Comparison of ENCODE assay signal across 8 cellular contexts in the genomic region with DNA sequence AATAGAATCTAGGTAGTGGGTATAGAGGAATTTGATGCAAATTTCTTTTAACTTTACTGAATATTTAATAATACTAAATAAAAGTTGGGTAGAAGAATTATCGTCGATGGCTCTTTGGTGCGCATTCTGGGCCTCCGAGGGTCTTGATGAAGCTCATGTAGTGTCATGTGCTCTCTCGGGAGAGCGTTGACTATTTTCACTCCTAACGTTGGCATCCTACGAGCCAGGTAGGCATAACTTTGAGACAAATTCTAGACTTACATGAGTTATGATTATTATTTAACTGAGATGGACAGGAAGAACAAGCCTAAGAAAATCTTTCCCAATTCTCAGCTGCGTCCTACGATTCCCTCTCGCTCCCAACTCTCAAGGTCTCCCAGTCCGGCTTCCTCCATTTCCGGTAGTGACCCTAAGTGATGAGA. TPM values are rescaled to one million over a fixed set of nuclear protein-coding genes. Genes with fewer than 3 reads are reported as not detected.
DNase-seq lines count a peak whose midpoint lies in the region; ATAC-seq, FAIRE-seq and TF ChIP-seq lines count a peak whose summit lies in the region.

No MANE protein-coding gene starts in this region.

- no peak for TF ChIP-seq EP300 in GM12878 (IDR thresholded peaks at IDR 0.05; ENCODE audit: borderline replicate concordance in 1 of 2, control insufficient read depth in 1 of 2, low read depth in 2 of 2, low read length in 2 of 2)

- H3K79me2 ChIP-seq in GM12878 (ENCODE audit: control insufficient read depth, insufficient read depth, low read length), result peaks cover 17% of the 10 kb centered on the region

- no peak for DNase-seq in activated T-cell treated with anti-CD3 and anti-CD28 coated beads, Interleukin-2, amount 50 U/mL, for 24 hours
- DNase-seq in activated T-cell treated with anti-CD3 and anti-CD28 coated beads, Interleukin-2, amount 50 U/mL, for 1 hour, result no peak
- DNase-seq in GM12878 (ENCODE audit: low read depth, low spot score) (no peak), lower leg skin (ENCODE audit: low spot score in 2 of 2) (no peak), thyroid gland (peak in 1 of 2 donors; percentile 3), dermis blood vessel endothelial cell (no peak)

- H3K36me3 Mint-ChIP-seq in activated T-cell treated with anti-CD3 and anti-CD28 coated beads, Interleukin-2, amount 50 U/mL, for 24 hours (ENCODE audit: low read depth), result peaks cover 8% of the 10 kb centered on the region

- intact Hi-C loops in GM12878 (cut with micrococcal nuclease; ENCODE audit: unreplicated experiment), result loop anchor here (1.0 kb wide), 1 partner anchor 78 kb away; no protein-coding TSS in a partner anchor
- intact Hi-C loops in lower leg skin (cut with DNase I; ENCODE audit: low total_unique reads), result no loop called here
- intact Hi-C loops in thyroid gland (cut with DNase I), result loop anchor here (5.0 kb wide), 1 partner anchor 47 kb away; no protein-coding TSS in a partner anchor

- H3K4me3 ChIP-seq in GM12878 (peak overlapping the region; percentile 81), lower leg skin (ENCODE audit: low read depth, poor library complexity, severe bottlenecking) (peak overlapping the region; percentile 62), thyroid gland (replicated peaks in 1 of 3) (peak overlapping the region; percentile 51 to 63 (median 56))

- SMC1A ChIA-PET in GM12878 (lab: Charles Lee; ENCODE audit: uncharacterized antibody, unreplicated experiment), result interaction anchor here (0.8 to 1.9 kb wide), 4 partner anchors 26 to 158 kb away, joined by 3 to 6 read pairs (median 3); no protein-coding TSS in a partner anchor

- no peak overlapping the region for H3K27ac ChIP-seq in GM12878 (ENCODE audit: control insufficient read depth, insufficient read depth)
- peak overlapping the region; percentile 52 to 69 (median 54) for H3K27ac ChIP-seq in thyroid gland

- no peak for TF ChIP-seq RAD21 in GM12878 (IDR thresholded peaks at IDR 0.05; ENCODE audit: insufficient read depth, low read depth, low read length)

- H3K9me3 ChIP-seq in GM12878 (replicated peaks; ENCODE audit: control insufficient read depth, insufficient read depth, low read length) (no peaks in the 10 kb centered on the region), thyroid gland (no peaks in the 10 kb centered on the region)

- POLR2A ChIA-PET in GM12878 (lab: Charles Lee), result interaction anchor here (0.7 to 1.3 kb wide), 2 partner anchors 9 to 468 kb away, joined by 3 to 6 read pairs; no protein-coding TSS in a partner anchor

- no TSS peak for BruUV-seq in GM12878 (replicated peaks; lab: Mats Ljungman, UMichigan)

- no peak for FAIRE-seq in GM12878 (lab: Jason Lieb, UNC)

- peaks cover 43% of the 10 kb centered on the region for H3K4me1 Mint-ChIP-seq in activated T-cell treated with anti-CD3 and anti-CD28 coated beads, Interleukin-2, amount 50 U/mL, for 24 hours (ENCODE audit: low read depth)

- H2AFZ ChIP-seq in GM12878 (ENCODE audit: control insufficient read depth, low read depth, low read length), result peak overlapping the region; percentile 88

- H4K20me1 ChIP-seq in GM12878 (ENCODE audit: control insufficient read depth, insufficient read depth), result no peaks in the 10 kb centered on the region

- peak overlapping the region; percentile 79 for H3K4me2 ChIP-seq in GM12878 (ENCODE audit: control insufficient read depth, insufficient read depth)

- H3K4me3 Mint-ChIP-seq in activated T-cell treated with anti-CD3 and anti-CD28 coated beads, Interleukin-2, amount 50 U/mL, for 24 hours, result peak overlapping the region; percentile 85

- no peaks in the 10 kb centered on the region for H3K9me3 Mint-ChIP-seq in activated T-cell treated with anti-CD3 and anti-CD28 coated beads, Interleukin-2, amount 50 U/mL, for 24 hours

- WGBS in GM12878 (ENCODE audit: insufficient coverage, insufficient replicate concordance, low lambda C conversion rate, missing lambda C conversion rate), result 46% methylated on average over 13 of the region's 13 CpGs
- WGBS in lower leg skin, 2 donors, result 4 to 5% methylated on average over 13 of the region's 13 CpGs
- 7 to 10% methylated on average over 13 of the region's 13 CpGs for WGBS in thyroid gland, 2 donors

- ATAC-seq in GM12878, result no peak
- ATAC-seq in esophagus mucosa, result no peak
- no peak for ATAC-seq in GM19351 (IDR thresholded peaks at IDR 0.05; ENCODE audit: unreplicated experiment)

- no peak for TF ChIP-seq POLR2A in GM12878 (IDR thresholded peaks at IDR 0.05; ENCODE audit: low read depth, low read length)
- no peak for TF ChIP-seq POLR2A in lower leg skin (IDR thresholded peaks at IDR 0.05)
- no peak for TF ChIP-seq POLR2A in thyroid gland (IDR thresholded peaks at IDR 0.05)

- CTCF ChIA-PET in GM12878 (lab: Yijun Ruan, JAX), result interaction anchor here (0.9 to 1.7 kb wide), 3 partner anchors 12 to 78 kb away, joined by 3 to 4 read pairs (median 3); no protein-coding TSS in a partner anchor

- in situ Hi-C loops in GM12878 (cut with MboI), result no loop called here

- no peak overlapping the region for H3K9ac ChIP-seq in GM12878 (ENCODE audit: control insufficient read depth, insufficient read depth, low read length)

- H3K27ac Mint-ChIP-seq in activated T-cell treated with anti-CD3 and anti-CD28 coated beads, Interleukin-2, amount 50 U/mL, for 24 hours, result peak overlapping the region; percentile 75

- no peak for TF ChIP-seq CTCF in GM12878 (IDR thresholded peaks at IDR 0.05 in 2 of 3, conservative IDR thresholded peaks at IDR 0.05 in 1 of 3; ENCODE audit: control insufficient read depth in 2 of 3, extremely low read depth in 1 of 3, insufficient read depth in 1 of 3, low read depth in 3 of 3, low read length in 3 of 3)
- TF ChIP-seq CTCF in lower leg skin (IDR thresholded peaks at IDR 0.05), result no peak
- TF ChIP-seq CTCF in thyroid gland (IDR thresholded peaks at IDR 0.05), result no peak

- peaks cover 9% of the 10 kb centered on the region for H3K27me3 Mint-ChIP-seq in activated T-cell treated with anti-CD3 and anti-CD28 coated beads, Interleukin-2, amount 50 U/mL, for 24 hours

- H3K36me3 ChIP-seq in GM12878 (ENCODE audit: control insufficient read depth in 2 of 2, insufficient read depth in 2 of 2, low read length in 1 of 2), result no peaks in the 10 kb centered on the region
- no peaks in the 10 kb centered on the region for H3K36me3 ChIP-seq in thyroid gland

- RAD21 ChIA-PET in GM12878 (lab: Charles Lee; ENCODE audit: unreplicated experiment), result interaction anchor here (0.8 to 1.1 kb wide), 2 partner anchors 9 to 29 kb away, joined by 3 to 5 read pairs; no protein-coding TSS in a partner anchor

- H3K27me3 ChIP-seq in GM12878 (replicated peaks in 1 of 2; ENCODE audit: control insufficient read depth in 2 of 2, insufficient read depth in 2 of 2, low read length in 1 of 2) (no peaks in the 10 kb centered on the region; a peak in 3 of 4 replicates), thyroid gland (no peaks in the 10 kb centered on the region)

- H3K4me1 ChIP-seq in GM12878 (ENCODE audit: control insufficient read depth, insufficient read depth, low read length) (peaks cover 3% of the 10 kb centered on the region; the same call in 1 of the 2 replicates), thyroid gland (peaks cover 14 to 17% of the 10 kb centered on the region in 2 donors)

RNA-seq across cellular contexts. Expression of gene PCAT6, which starts 0.6 kb away (rescaled TPM):
- total RNA-seq in GM12878 (2013; cell fraction: nucleolus; rRNA removed), result 1.6 TPM in 1 of 2 replicates, not detected in the other
- total RNA-seq in GM12878 (2014; rRNA removed), result not detected in 2 replicates
- total RNA-seq in GM12878 (2014; rRNA removed; fragmentation: Illumina TruSeq; extraction: Trizol), result not detected in 2 replicates
- total RNA-seq in GM12878 (2021), result 0.62 TPM in 1 of 2 replicates, not detected in the other
- polyA plus RNA-seq in GM12878 (2011; ENCODE audit: low read depth), result 2.2 TPM
- 0.40 and 0.72 TPM in 2 replicates for polyA plus RNA-seq in GM12878 (2011; rRNA removed)
- polyA plus RNA-seq in GM12878 (2011; cell fraction: cytosol; rRNA removed), result 1.8 and 2.5 TPM in 2 replicates
- polyA plus RNA-seq in GM12878 (2011; cell fraction: nucleus; rRNA removed), result 2.5 and 3.7 TPM in 2 replicates
- 2.5 and 4.7 TPM in 2 replicates for polyA plus RNA-seq in GM12878 (2012)
- polyA plus RNA-seq in GM12878 (2014; fragmentation: Illumina TruSeq; extraction: Trizol), result not detected in 2 replicates
- under 1 TPM in 1 of 2 experiments, not detected in 1; 0.16 TPM for polyA plus RNA-seq in GM12878 (2014; fragmentation: Nextera tagmentation; extraction: Ambion mirVana)
- polyA plus RNA-seq in GM12878 (2014; rRNA removed), result 0.44 and 0.83 TPM in 2 replicates
- under 1 TPM; 0.33 to 0.34 TPM for polyA plus RNA-seq in GM12878 (2016; fragmentation: Nextera tagmentation; extraction: Ambion mirVana)
- polyA minus RNA-seq in GM12878 (2011; rRNA and poly(A)+ RNA removed), result 0.82 and 2.4 TPM in 2 replicates
- not detected in 2 replicates for polyA minus RNA-seq in GM12878 (2011; cell fraction: cytosol; rRNA and poly(A)+ RNA removed)
- 2.9 and 5.6 TPM in 2 replicates for polyA minus RNA-seq in GM12878 (2011; cell fraction: nucleus; rRNA and poly(A)+ RNA removed)
- total RNA-seq in lower leg skin, result 1 to 10 TPM; 3.4 to 5.1 (median 4.3) TPM
- total RNA-seq in thyroid gland, result not detected
- 0.51 TPM in 1 of 2 replicates, not detected in the other for total RNA-seq in dermis blood vessel endothelial cell
- 5.8 TPM for total RNA-seq in esophagus mucosa

RNA-seq across cellular contexts. Expression of gene KDM5B, which starts 2.0 kb away (rescaled TPM):
- 307 and 313 TPM in 2 replicates for total RNA-seq in GM12878 (2013; cell fraction: nucleolus; rRNA removed)
- total RNA-seq in GM12878 (2014; rRNA removed) (8.4 and 11.2 TPM in 2 replicates), GM12878 (2014; rRNA removed; fragmentation: Illumina TruSeq; extraction: Trizol) (8.2 and 10.4 TPM in 2 replicates), GM12878 (2021) (9.5 and 12.7 TPM in 2 replicates), lower leg skin (100 to 1,000 TPM in 2 of 4 donors, 10 to 100 TPM in 2; 74.2 to 113 (median 89.2) TPM), thyroid gland (10 to 100 TPM; 53.1 to 78.5 (median 61.2) TPM), dermis blood vessel endothelial cell (76.3 and 89.0 TPM in 2 replicates), esophagus mucosa (67.4 TPM)
- 9.6 TPM for polyA plus RNA-seq in GM12878 (2011; ENCODE audit: low read depth)
- polyA plus RNA-seq in GM12878 (2011; rRNA removed) (26.6 and 29.9 TPM in 2 replicates), GM12878 (2014; fragmentation: Illumina TruSeq; extraction: Trizol) (6.6 and 10.1 TPM in 2 replicates), GM12878 (2014; fragmentation: Nextera tagmentation; extraction: Ambion mirVana) (1 to 10 TPM; 1.7 to 2.1 TPM), GM12878 (2014; rRNA removed) (4.9 and 6.9 TPM in 2 replicates), GM12878 (2016; fragmentation: Nextera tagmentation; extraction: Ambion mirVana) (10 to 100 TPM in 1 of 2 experiments, 1 to 10 TPM in 1; 8.0 to 11.3 TPM)
- 14.7 and 19.9 TPM in 2 replicates for polyA plus RNA-seq in GM12878 (2011; cell fraction: cytosol; rRNA removed)
- 40.3 and 50.7 TPM in 2 replicates for polyA plus RNA-seq in GM12878 (2011; cell fraction: nucleus; rRNA removed)
- 11.0 and 13.6 TPM in 2 replicates for polyA plus RNA-seq in GM12878 (2012)
- polyA minus RNA-seq in GM12878 (2011; rRNA and poly(A)+ RNA removed), result 76.3 and 95.0 TPM in 2 replicates
- 17.8 and 19.9 TPM in 2 replicates for polyA minus RNA-seq in GM12878 (2011; cell fraction: cytosol; rRNA and poly(A)+ RNA removed)
- polyA minus RNA-seq in GM12878 (2011; cell fraction: nucleus; rRNA and poly(A)+ RNA removed), result 65.3 and 89.3 TPM in 2 replicates
